In the genomic region with DNA sequence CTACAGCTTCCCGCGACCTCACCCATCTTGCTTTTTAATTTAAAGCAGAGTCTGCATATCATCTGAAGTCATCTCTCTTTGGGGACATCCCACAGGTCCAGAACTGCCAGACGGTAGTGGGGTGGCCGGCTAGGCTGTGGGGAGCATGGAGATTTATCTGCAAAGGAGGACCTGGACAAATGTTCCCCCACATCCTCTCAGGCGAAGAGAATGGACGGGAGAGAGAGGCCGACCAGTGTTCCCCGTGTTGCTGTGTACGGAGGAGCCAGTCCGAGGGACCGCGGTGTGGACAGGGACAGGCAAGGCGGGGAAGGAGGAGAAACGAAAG, we compare ENCODE assay signal across 9 cellular contexts. TPM values are rescaled to one million over a fixed set of nuclear protein-coding genes. Genes with fewer than 3 reads are reported as not detected.
A peak's percentile ranks its signal among the peaks of the same experiment; 100 is the strongest.
DNase-seq lines count a peak whose midpoint lies in the region; ATAC-seq and TF ChIP-seq lines count a peak whose summit lies in the region.
"Had no signal": no experiment of that assay in that cellular context is flagged by ENCODE, and none has a peak within 500 bp of the region (broad histone marks: within the 10 kb centered on the region; RNA-seq: fewer than 3 reads in every experiment).

No MANE protein-coding gene starts in this region.

- no peak overlapping the region for H2AK5ac ChIP-seq in neuronal stem cell (ENCODE audit: low read depth, low read length)

- no peak for DNase-seq in BJ (ENCODE audit: low read depth)
- no peak for DNase-seq in SJSA1 (ENCODE audit: low read depth in 1 of 2, low spot score in 2 of 2)
- no peak for DNase-seq in esophagus squamous epithelium (lab: John Stamatoyannopoulos, UW)
- no peak for DNase-seq in neuronal stem cell (ENCODE audit: low spot score)
- no peak for DNase-seq in HuH-7 (ENCODE audit: low spot score)
- no peak for DNase-seq in GF-D8 (lab: John Stamatoyannopoulos, UW)
- DNase-seq in NCI-H510A (lab: John Stamatoyannopoulos, UW) = no peak
- DNase-seq: NCI-H526 treated with DMSO at 0.1 percent for 48 hours had no signal

- H3K14ac ChIP-seq in neuronal stem cell (ENCODE audit: low read length) = peak overlapping the region; percentile 97

- peak overlapping the region; percentile 85 for H2AFZ ChIP-seq in neuronal stem cell (ENCODE audit: low read length)

- H3K79me1 ChIP-seq in neuronal stem cell (ENCODE audit: low read depth, low read length) = no peaks in the 10 kb centered on the region

- no peak overlapping the region for H4K91ac ChIP-seq in neuronal stem cell (ENCODE audit: low read depth, low read length, poor library complexity)

- H2BK15ac ChIP-seq in neuronal stem cell (ENCODE audit: low read length) = peak overlapping the region; percentile 52

- H3K27me3 ChIP-seq in BJ (ENCODE audit: control insufficient read depth, insufficient read depth, low read length) = peaks cover 32% of the 10 kb centered on the region
- no peaks in the 10 kb centered on the region; the same call in 1 of the 2 replicates for H3K27me3 ChIP-seq in SJSA1 (replicated peaks)
- H3K27me3 ChIP-seq in esophagus squamous epithelium = peaks cover 0 to 56% (median 5%) of the 10 kb centered on the region in 4 donors
- peaks cover 51 to 95% (median 95%) of the 10 kb centered on the region in 3 experiments for H3K27me3 ChIP-seq in neuronal stem cell (ENCODE audit: control insufficient read depth in 3 of 3, insufficient read depth in 3 of 3, low read depth in 1 of 3, low read length in 3 of 3)

- intact Hi-C loops in esophagus squamous epithelium (cut with DNase I) = no loop called here

- no peak overlapping the region for H2BK120ac ChIP-seq in neuronal stem cell (ENCODE audit: low read depth, low read length)

- H3K4ac ChIP-seq in neuronal stem cell (ENCODE audit: low read length) = no peak overlapping the region

- peak overlapping the region; percentile 3 for H3K9ac ChIP-seq in neuronal stem cell (ENCODE audit: low read depth, low read length, poor library complexity)

- no peak overlapping the region for H2BK5ac ChIP-seq in neuronal stem cell (ENCODE audit: low read length)

- ATAC-seq in HG02938 (IDR thresholded peaks at IDR 0.05; ENCODE audit: unreplicated experiment) = no peak

- 35 to 45% methylated on average over 12 of the region's 14 CpGs for WGBS in esophagus squamous epithelium, 2 donors
- no CpG with 5 or more reads among the region's 14 CpGs for WGBS in neuronal stem cell (ENCODE audit: extremely low coverage in 2 of 2, insufficient read length in 2 of 2, insufficient replicate concordance in 1 of 2), 2 donors

- H3K4me1 ChIP-seq in SJSA1 (replicated peaks) (peaks cover 16% of the 10 kb centered on the region), esophagus squamous epithelium (peaks cover 16 to 52% (median 16%) of the 10 kb centered on the region in 3 donors), neuronal stem cell (ENCODE audit: control insufficient read depth in 2 of 2, insufficient read depth in 1 of 2, low read depth in 1 of 2, low read length in 2 of 2) (no peaks in the 10 kb centered on the region)

- peak overlapping the region; percentile 35 for H3K18ac ChIP-seq in neuronal stem cell (ENCODE audit: low read length)

- no peak overlapping the region for H3K27ac ChIP-seq in SJSA1
- peak overlapping the region; percentile 42 to 87 (median 80) for H3K27ac ChIP-seq in esophagus squamous epithelium
- H3K27ac ChIP-seq in neuronal stem cell (replicated peaks; ENCODE audit: low read length) = no peak overlapping the region

- POLR2A ChIA-PET in BJ (lab: Charles Lee) = no interaction called here

- TF ChIP-seq CTCF in BJ (IDR thresholded peaks at IDR 0.05; ENCODE audit: insufficient read depth, low read depth, low read length) (no peak), esophagus squamous epithelium (IDR thresholded peaks at IDR 0.05) (no peak)

- H4K8ac ChIP-seq in neuronal stem cell (ENCODE audit: low read depth, low read length) = no peak overlapping the region

- H3K9me3 ChIP-seq in SJSA1 (replicated peaks) (no peaks in the 10 kb centered on the region), esophagus squamous epithelium (no peaks in the 10 kb centered on the region), neuronal stem cell (replicated peaks in 1 of 2; ENCODE audit: control insufficient read depth in 2 of 2, insufficient read depth in 1 of 2, low read depth in 1 of 2, low read length in 2 of 2) (no peaks in the 10 kb centered on the region)

- no peak overlapping the region for H3K4me2 ChIP-seq in neuronal stem cell (ENCODE audit: insufficient read depth, low read length, poor library complexity, severe bottlenecking)

- CTCF ChIA-PET in BJ (lab: Yijun Ruan, JAX) = interaction anchor here (0.9 to 2.9 kb wide), 3 partner anchors 8 to 70 kb away, joined by 3 to 8 read pairs (median 4); no protein-coding TSS in a partner anchor

- H2BK12ac ChIP-seq in neuronal stem cell (ENCODE audit: low read length) = no peak overlapping the region

- peak overlapping the region; percentile 63 for H3K23ac ChIP-seq in neuronal stem cell (ENCODE audit: low read depth, low read length, poor library complexity)

- H3K4me3 ChIP-seq in BJ (ENCODE audit: low read depth, low read length) (peak overlapping the region; percentile 38), SJSA1 (peak overlapping the region; percentile 38), esophagus squamous epithelium (peak overlapping the region; percentile 21 to 71 (median 53)), neuronal stem cell (ENCODE audit: low read length in 2 of 2) (no peak overlapping the region)

- no peaks in the 10 kb centered on the region for H3K36me3 ChIP-seq in BJ (ENCODE audit: control insufficient read depth, insufficient read depth, low read length)
- no peaks in the 10 kb centered on the region; the same call in 1 of the 2 replicates for H3K36me3 ChIP-seq in SJSA1
- H3K36me3 ChIP-seq in esophagus squamous epithelium = no peaks in the 10 kb centered on the region
- H3K36me3 ChIP-seq in neuronal stem cell (replicated peaks in 1 of 2; ENCODE audit: control insufficient read depth in 2 of 2, insufficient read depth in 2 of 2, low read length in 2 of 2) = no peaks in the 10 kb centered on the region

- no peak for TF ChIP-seq POLR2A in esophagus squamous epithelium (IDR thresholded peaks at IDR 0.05)

RNA-seq across cellular contexts. Expression of gene MT1M, which starts 0.7 kb away (rescaled TPM):
- polyA plus RNA-seq in BJ (2011; rRNA removed) = 0.67 and 0.94 TPM in 2 replicates
- 0.93 and 0.95 TPM in 2 replicates for polyA minus RNA-seq in BJ (2011; rRNA and poly(A)+ RNA removed)
- 0.74 and 7.0 TPM in 2 replicates for total RNA-seq in SJSA1 (2014; rRNA removed; shearing (Covaris generic))
- 1 to 10 TPM in 2 of 4 donors, under 1 TPM in 1, not detected in 1; 0.57 to 7.4 (median 4.8) TPM for total RNA-seq in esophagus squamous epithelium
- not detected for polyA plus RNA-seq in neuronal stem cell (2013, experiment 1 of 2)
- not detected for polyA plus RNA-seq in neuronal stem cell (2013, experiment 2 of 2)

RNA-seq across cellular contexts. Expression of gene MT1E, which starts 6.2 kb away (rescaled TPM):
- 147 and 188 TPM in 2 replicates for polyA plus RNA-seq in BJ (2011; rRNA removed)
- 78.9 and 115 TPM in 2 replicates for polyA minus RNA-seq in BJ (2011; rRNA and poly(A)+ RNA removed)
- total RNA-seq in SJSA1 (2014; rRNA removed; shearing (Covaris generic)) = 63.9 and 155 TPM in 2 replicates
- total RNA-seq in esophagus squamous epithelium = 100 to 1,000 TPM in 1 of 4 donors, 10 to 100 TPM in 3; 52.4 to 106 (median 88.7) TPM
- 0.35 TPM for polyA plus RNA-seq in neuronal stem cell (2013, experiment 1 of 2)
- 0.28 TPM for polyA plus RNA-seq in neuronal stem cell (2013, experiment 2 of 2)

RNA-seq across cellular contexts. Expression of gene MT1A, which starts 6.7 kb away (rescaled TPM):
- 0.82 TPM in 1 of 2 replicates, not detected in the other for polyA plus RNA-seq in BJ (2011; rRNA removed)
- 2.1 and 2.7 TPM in 2 replicates for polyA minus RNA-seq in BJ (2011; rRNA and poly(A)+ RNA removed)
- not detected in 2 replicates for total RNA-seq in SJSA1 (2014; rRNA removed; shearing (Covaris generic))
- total RNA-seq in esophagus squamous epithelium = 10 to 100 TPM in 1 of 4 donors, 1 to 10 TPM in 2, not detected in 1; 3.3 to 34.2 (median 5.3) TPM
- not detected for polyA plus RNA-seq in neuronal stem cell (2013, experiment 1 of 2)
- polyA plus RNA-seq in neuronal stem cell (2013, experiment 2 of 2) = not detected

RNA-seq across cellular contexts. Expression of gene MT1B, which starts 19.9 kb away (rescaled TPM):
- not detected in 2 replicates for polyA plus RNA-seq in BJ (2011; rRNA removed)
- polyA minus RNA-seq in BJ (2011; rRNA and poly(A)+ RNA removed) = not detected in 2 replicates
- not detected in 2 replicates for total RNA-seq in SJSA1 (2014; rRNA removed; shearing (Covaris generic))
- total RNA-seq in esophagus squamous epithelium = not detected
- polyA plus RNA-seq in neuronal stem cell (2013, experiment 1 of 2) = not detected
- not detected for polyA plus RNA-seq in neuronal stem cell (2013, experiment 2 of 2)

RNA-seq across cellular contexts. Expression of gene MT2A, which starts 23.4 kb away (rescaled TPM):
- polyA plus RNA-seq in BJ (2011; rRNA removed) = 167 and 194 TPM in 2 replicates
- 138 and 205 TPM in 2 replicates for polyA minus RNA-seq in BJ (2011; rRNA and poly(A)+ RNA removed)
- 48.4 and 69.6 TPM in 2 replicates for total RNA-seq in SJSA1 (2014; rRNA removed; shearing (Covaris generic))
- total RNA-seq in esophagus squamous epithelium = 100 to 1,000 TPM in 2 of 4 donors, 10 to 100 TPM in 2; 76.5 to 157 (median 96.2) TPM
- 3.5 TPM for polyA plus RNA-seq in neuronal stem cell (2013, experiment 1 of 2)
- 3.5 TPM for polyA plus RNA-seq in neuronal stem cell (2013, experiment 2 of 2)

Comparison
In these comparisons a context has a peak if more than half of its experiments do, and no peak if none do; other contexts are left out.
1. H3K4me3 ChIP-seq: peak in BJ (single experiment), SJSA1 (single experiment) and esophagus squamous epithelium (4 of 4); none in neuronal stem cell (0 of 2).
2. H3K27ac ChIP-seq: peak in esophagus squamous epithelium (4 of 4); none in SJSA1 (single experiment) and neuronal stem cell (single experiment).